19 cellular contexts compared by ENCODE assay signal in genomic region chr17:1435326-1435725, GRCh38. TPM values are rescaled to one million over a fixed set of nuclear protein-coding genes. Genes with fewer than 3 reads are reported as not detected.
DNase-seq lines count a peak whose midpoint lies in the region; ATAC-seq and TF ChIP-seq lines count a peak whose summit lies in the region.
"Had no signal": no experiment of that assay in that cellular context is flagged by ENCODE, and none has a peak within 500 bp of the region (broad histone marks: within the 10 kb centered on the region; RNA-seq: fewer than 3 reads in every experiment).

No MANE protein-coding gene starts in this region.

- peaks cover 26% of the 10 kb centered on the region for H3K36me3 Mint-ChIP-seq in activated naive CD8-positive, alpha-beta T cell treated with anti-CD3 and anti-CD28 coated beads, Interleukin-2, amount 10 ng/mL, durations not matched to agents 7 days and 5 days
- H3K36me3 Mint-ChIP-seq in activated naive CD8-positive, alpha-beta T cell treated with anti-CD3 and anti-CD28 coated beads for 36 hours: peaks cover 16% of the 10 kb centered on the region
- peaks cover 13% of the 10 kb centered on the region for H3K36me3 Mint-ChIP-seq in mesothelial cell of epicardium
- H3K36me3 Mint-ChIP-seq in type B pancreatic cell: peaks cover 32% of the 10 kb centered on the region

- no peak overlapping the region for H2AFZ ChIP-seq in PC-9

- no peak for ATAC-seq in activated naive CD8-positive, alpha-beta T cell treated with anti-CD3 and anti-CD28 coated beads, Interleukin-2, amount 10 ng/mL, durations not matched to agents 7 days and 5 days (ENCODE audit: low read depth)
- ATAC-seq: A549 had no signal

- H3K4me1 ChIP-seq in A673 (ENCODE audit: insufficient read depth, low read length, poor library complexity, severe bottlenecking): peaks cover 9% of the 10 kb centered on the region
- no peaks in the 10 kb centered on the region for H3K4me1 ChIP-seq in PC-9 (replicated peaks; ENCODE audit: insufficient read depth)
- H3K4me1 ChIP-seq: SJCRH30 had no signal

- H3K27me3 Mint-ChIP-seq in activated naive CD8-positive, alpha-beta T cell treated with anti-CD3 and anti-CD28 coated beads, Interleukin-2, amount 10 ng/mL, durations not matched to agents 7 days and 5 days: no peaks in the 10 kb centered on the region
- H3K27me3 Mint-ChIP-seq in activated naive CD8-positive, alpha-beta T cell treated with anti-CD3 and anti-CD28 coated beads for 36 hours: no peaks in the 10 kb centered on the region
- H3K27me3 Mint-ChIP-seq in mesothelial cell of epicardium (ENCODE audit: low read depth) (no peaks in the 10 kb centered on the region), type B pancreatic cell (no peaks in the 10 kb centered on the region)

- H3K9me3 Mint-ChIP-seq in activated naive CD8-positive, alpha-beta T cell treated with anti-CD3 and anti-CD28 coated beads, Interleukin-2, amount 10 ng/mL, durations not matched to agents 7 days and 5 days: no peaks in the 10 kb centered on the region
- no peaks in the 10 kb centered on the region for H3K9me3 Mint-ChIP-seq in activated naive CD8-positive, alpha-beta T cell treated with anti-CD3 and anti-CD28 coated beads for 36 hours
- H3K9me3 Mint-ChIP-seq in mesothelial cell of epicardium (no peaks in the 10 kb centered on the region), type B pancreatic cell (no peaks in the 10 kb centered on the region)
- H3K9me3 Mint-ChIP-seq: CD14-positive monocyte had no signal

- peaks cover 46% of the 10 kb centered on the region for H3K36me3 ChIP-seq in A673 (ENCODE audit: insufficient read depth, low read length, poor library complexity, severe bottlenecking)
- H3K36me3 ChIP-seq in PC-9 (ENCODE audit: low read depth): peaks cover 18% of the 10 kb centered on the region

- peaks cover 82% of the 10 kb centered on the region for H3K79me2 ChIP-seq in PC-9 (ENCODE audit: low read depth)

- peaks cover 17% of the 10 kb centered on the region for H3F3A ChIP-seq in PC-9 (ENCODE audit: insufficient read depth, low read depth)

- BruUV-seq in A673 (replicated peaks; lab: Mats Ljungman, UMichigan): no TSS peak
- BruUV-seq in PC-9 (replicated peaks; lab: Mats Ljungman, UMichigan): no TSS peak

- H4K20me1 ChIP-seq in PC-9 (ENCODE audit: insufficient read depth): peaks cover 66% of the 10 kb centered on the region

- peaks cover 13% of the 10 kb centered on the region for H3K4me1 Mint-ChIP-seq in activated naive CD8-positive, alpha-beta T cell treated with anti-CD3 and anti-CD28 coated beads, Interleukin-2, amount 10 ng/mL, durations not matched to agents 7 days and 5 days
- peaks cover 16% of the 10 kb centered on the region for H3K4me1 Mint-ChIP-seq in activated naive CD8-positive, alpha-beta T cell treated with anti-CD3 and anti-CD28 coated beads for 36 hours
- H3K4me1 Mint-ChIP-seq in mesothelial cell of epicardium: peaks cover 11% of the 10 kb centered on the region
- H3K4me1 Mint-ChIP-seq in type B pancreatic cell (ENCODE audit: unreplicated experiment): no peaks in the 10 kb centered on the region
- H3K4me1 Mint-ChIP-seq: CD14-positive monocyte had no signal

- peak overlapping the region; percentile 84 for H3K27ac ChIP-seq in VCaP
- no peak overlapping the region for H3K27ac ChIP-seq in A673 (ENCODE audit: low read depth, low read length, poor library complexity, severe bottlenecking)
- no peak overlapping the region for H3K27ac ChIP-seq in PC-9
- H3K27ac ChIP-seq: A549, SJCRH30 had no signal

- H3K9me2 ChIP-seq in PC-9 (ENCODE audit: insufficient read depth): no peaks in the 10 kb centered on the region

- H3K4me3 ChIP-seq in A673 (ENCODE audit: low read depth, low read length, poor library complexity, severe bottlenecking): no peak overlapping the region
- H3K4me3 ChIP-seq in PC-9: no peak overlapping the region
- H3K4me3 ChIP-seq: A549, MG63, SJCRH30 had no signal

- CTCF ChIA-PET in A673 (lab: Charles Lee): no interaction called here
- CTCF ChIA-PET in PC-9 (lab: Charles Lee): no interaction called here

- H3K9me3 ChIP-seq in A673 (ENCODE audit: low read depth, low read length, poor library complexity, severe bottlenecking) (no peaks in the 10 kb centered on the region), PC-9 (ENCODE audit: insufficient read depth, low read depth) (no peaks in the 10 kb centered on the region)
- H3K9me3 ChIP-seq: A549, MG63, SJCRH30 had no signal

- TF ChIP-seq CTCF in VCaP (conservative IDR thresholded peaks at IDR 0.05) (no peak), mesothelial cell of epicardium (IDR thresholded peaks at IDR 0.05; ENCODE audit: unreplicated experiment) (no peak), type B pancreatic cell (conservative IDR thresholded peaks at IDR 0.05) (no peak), A673 (conservative IDR thresholded peaks at IDR 0.05; ENCODE audit: low read depth, low read length) (no peak), PC-9 (conservative IDR thresholded peaks at IDR 0.05) (no peak)

- intact Hi-C loops in A673 (cut with micrococcal nuclease; ENCODE audit: unreplicated experiment): no loop called here
- intact Hi-C loops in PC-9 (cut with micrococcal nuclease; ENCODE audit: unreplicated experiment): no loop called here

- H3K4me3 Mint-ChIP-seq in activated naive CD8-positive, alpha-beta T cell treated with anti-CD3 and anti-CD28 coated beads, Interleukin-2, amount 10 ng/mL, durations not matched to agents 7 days and 5 days: no peak overlapping the region
- H3K4me3 Mint-ChIP-seq in activated naive CD8-positive, alpha-beta T cell treated with anti-CD3 and anti-CD28 coated beads for 36 hours: no peak overlapping the region
- H3K4me3 Mint-ChIP-seq in mesothelial cell of epicardium (no peak overlapping the region), type B pancreatic cell (no peak overlapping the region)
- H3K4me3 Mint-ChIP-seq: CD14-positive monocyte had no signal

- no peaks in the 10 kb centered on the region for H3K27me3 ChIP-seq in A673 (replicated peaks; ENCODE audit: insufficient read depth, low read depth, low read length, poor library complexity)
- H3K27me3 ChIP-seq in PC-9 (ENCODE audit: insufficient read depth, low read depth): no peaks in the 10 kb centered on the region
- H3K27me3 ChIP-seq: MG63, SJCRH30 had no signal

- no peak overlapping the region for H3K4me2 ChIP-seq in PC-9
- H3K4me2 ChIP-seq: A549 had no signal

- POLR2A ChIA-PET in activated naive CD8-positive, alpha-beta T cell treated with anti-CD3 and anti-CD28 coated beads, Interleukin-2, amount 10 ng/mL, durations not matched to agents 7 days and 5 days (lab: Charles Lee): interaction anchor here (1.1 kb wide), 1 partner anchor 37 kb away, joined by 4 read pairs; no protein-coding TSS in a partner anchor
- POLR2A ChIA-PET in A673 (lab: Charles Lee; ENCODE audit: low non-redundant PET) (no interaction called here), PC-9 (lab: Charles Lee; ENCODE audit: unreplicated experiment) (interaction anchor here (0.8 kb wide), 1 partner anchor 281 kb away, joined by 11 read pairs; no protein-coding TSS in a partner anchor)

- no peak for DNase-seq in activated naive CD8-positive, alpha-beta T cell treated with anti-CD3 and anti-CD28 coated beads, Interleukin-2, amount 10 ng/mL, durations not matched to agents 7 days and 5 days
- DNase-seq in activated naive CD8-positive, alpha-beta T cell treated with anti-CD3 and anti-CD28 coated beads for 36 hours: no peak
- DNase-seq in mesothelial cell of epicardium (ENCODE audit: low spot score in 2 of 2, unreplicated experiment in 2 of 2) (no peak), type B pancreatic cell (ENCODE audit: extremely low spot score, unreplicated experiment) (no peak), A673 (ENCODE audit: low spot score) (no peak), PC-9 (no peak)
- DNase-seq in NK-92 treated with Interleukin-12 subunit alpha and Interleukin-12 subunit beta, amount 100 ng/mL, for 24 hours (lab: John Stamatoyannopoulos, UW): no peak
- DNase-seq: COR-L47, EL, MG63, NCI-H1105, NCI-H1694 treated with DMSO at 0.1 percent for 48 hours, NCI-H526 treated with DMSO at 0.1 percent for 48 hours, OCI-M1, RPMI8226, SJCRH30 had no signal

- peak overlapping the region; percentile 48 for H3K27ac Mint-ChIP-seq in activated naive CD8-positive, alpha-beta T cell treated with anti-CD3 and anti-CD28 coated beads, Interleukin-2, amount 10 ng/mL, durations not matched to agents 7 days and 5 days
- no peak overlapping the region for H3K27ac Mint-ChIP-seq in activated naive CD8-positive, alpha-beta T cell treated with anti-CD3 and anti-CD28 coated beads for 36 hours
- H3K27ac Mint-ChIP-seq in mesothelial cell of epicardium (peak overlapping the region; percentile 20), type B pancreatic cell (peak overlapping the region; percentile 89)

RNA-seq across cellular contexts. Expression of gene CRK, which starts 20.7 kb away (rescaled TPM):
- total RNA-seq in activated naive CD8-positive, alpha-beta T cell treated with anti-CD3 and anti-CD28 coated beads, Interleukin-2, amount 10 ng/mL, durations not matched to agents 7 days and 5 days: 10 to 100 TPM; 19.5 to 21.9 TPM
- total RNA-seq in activated naive CD8-positive, alpha-beta T cell treated with anti-CD3 and anti-CD28 coated beads for 36 hours: 10 to 100 TPM; 13.5 to 14.0 TPM
- 38.2 to 41.9 TPM (median 41.3 TPM) in 3 replicates for total RNA-seq in mesothelial cell of epicardium
- total RNA-seq in type B pancreatic cell (ENCODE audit: low replicate concordance): 49.5 and 53.6 TPM in 2 replicates
- total RNA-seq in A673 (2021): 85.9 and 86.5 TPM in 2 replicates
- 57.1 and 57.9 TPM in 2 replicates for total RNA-seq in PC-9 (2021)

RNA-seq across cellular contexts. Expression of gene YWHAE, which starts 35.3 kb away (rescaled TPM):
- 100 to 1,000 TPM; 272 to 287 TPM for total RNA-seq in activated naive CD8-positive, alpha-beta T cell treated with anti-CD3 and anti-CD28 coated beads, Interleukin-2, amount 10 ng/mL, durations not matched to agents 7 days and 5 days
- 100 to 1,000 TPM; 550 to 555 TPM for total RNA-seq in activated naive CD8-positive, alpha-beta T cell treated with anti-CD3 and anti-CD28 coated beads for 36 hours
- total RNA-seq in mesothelial cell of epicardium (714 to 730 TPM (median 714 TPM) in 3 replicates), type B pancreatic cell (ENCODE audit: low replicate concordance) (674 and 773 TPM in 2 replicates), A673 (2021) (1,404 and 1,447 TPM in 2 replicates), PC-9 (2021) (841 and 1,140 TPM in 2 replicates)

RNA-seq across cellular contexts. Expression of gene MYO1C, which starts 57.2 kb away (rescaled TPM):
- total RNA-seq in activated naive CD8-positive, alpha-beta T cell treated with anti-CD3 and anti-CD28 coated beads, Interleukin-2, amount 10 ng/mL, durations not matched to agents 7 days and 5 days: 10 to 100 TPM; 28.6 to 34.1 TPM
- total RNA-seq in activated naive CD8-positive, alpha-beta T cell treated with anti-CD3 and anti-CD28 coated beads for 36 hours: 10 to 100 TPM; 10.5 to 11.7 TPM
- 144 to 149 TPM (median 147 TPM) in 3 replicates for total RNA-seq in mesothelial cell of epicardium
- total RNA-seq in type B pancreatic cell (ENCODE audit: low replicate concordance): 73.6 and 132 TPM in 2 replicates
- total RNA-seq in A673 (2021): 101 and 103 TPM in 2 replicates
- total RNA-seq in PC-9 (2021): 237 and 261 TPM in 2 replicates
